11 cellular contexts compared by ENCODE assay signal in genomic region chr5:154669402-154669801, GRCh38.
"Had no signal": no experiment of that assay in that cellular context is flagged by ENCODE, and none has a peak within 500 bp of the region (broad histone marks: within the 10 kb centered on the region; RNA-seq: fewer than 3 reads in every experiment).

No MANE protein-coding gene starts in this region.

- H3K27ac ChIP-seq: GM23248 had no signal

- ATAC-seq: GM23338, HCT116 had no signal

- H3K4me2 ChIP-seq: GM23338 had no signal

- H3K9ac ChIP-seq: GM23248 had no signal

- H3K4me1 ChIP-seq: HAP-1 had no signal

- H3K36me3 ChIP-seq: HAP-1 had no signal

- H3K27ac Mint-ChIP-seq: GM23338, H9, HFFc6 had no signal

- H2AFZ ChIP-seq: GM23248, GM23338 had no signal

- H3K4me3 Mint-ChIP-seq: GM23338, H9, HFFc6 had no signal

- FAIRE-seq: H1, H54 had no signal

- DNase-seq: GM23248, GOT3, H7, H9, HCEC 1CT, HFFc6 had no signal

- H3K4me3 ChIP-seq: GM23248, GM23338, HAP-1 had no signal

- H3K4me1 Mint-ChIP-seq: GM23338, H9 had no signal
